Comparison of ENCODE assay signal across 10 cellular contexts in genomic region chr16:89476811-89477261, GRCh38. TPM values are rescaled to one million over a fixed set of nuclear protein-coding genes. Genes with fewer than 3 reads are reported as not detected.
DNase-seq lines count a peak whose midpoint lies in the region; ATAC-seq lines count a peak whose summit lies in the region.
"Had no signal": no experiment of that assay in that cellular context is flagged by ENCODE, and none has a peak within 500 bp of the region (broad histone marks: within the 10 kb centered on the region; RNA-seq: fewer than 3 reads in every experiment).

No MANE protein-coding gene starts in this region.

- no peak for DNase-seq in activated CD4-positive, alpha-beta T cell treated with anti-CD3 and anti-CD28 coated beads, Interleukin-2, amount 10 ng/mL, durations not matched to agents 7 days and 5 days
- no peak for DNase-seq in activated CD4-positive, alpha-beta T cell treated with anti-CD3 and anti-CD28 coated beads, Interleukin-2, amount 50 U/mL, for 1 hour
- DNase-seq in activated T-helper 1 cell treated with anti-CD3 and anti-CD28 coated beads, Interleukin-12 subunit alpha, Interleukin-12 subunit beta, Interleukin-2, Interleukin-4 antibody, amounts not matched to agents 30 ng/mL and 10 ng/mL and 1 ng/mL, durations not matched to agents 14 hours and 24 hours and 36 hours (ENCODE audit: low spot score), result no peak
- DNase-seq in stimulated activated effector memory CD8-positive, alpha-beta T cell treated with anti-CD3 and anti-CD28 coated beads, Interleukin-12 subunit alpha, Interleukin-12 subunit beta, amount 100 ng/mL, for 72 hours (ENCODE audit: low spot score in 2 of 2), result no peak
- no peak for DNase-seq in OCI-M2 (lab: John Stamatoyannopoulos, UW; ENCODE audit: unreplicated experiment)
- no peak for DNase-seq in neuronal stem cell (ENCODE audit: low spot score)
- DNase-seq in NCI-H146 (lab: John Stamatoyannopoulos, UW), result no peak
- DNase-seq: erythroblast had no signal

- no CpG with 5 or more reads among the region's 10 CpGs for WGBS in neuronal stem cell (ENCODE audit: extremely low coverage in 2 of 2, insufficient read length in 2 of 2, insufficient replicate concordance in 1 of 2), 2 donors

- no peak overlapping the region for H2BK15ac ChIP-seq in neuronal stem cell (ENCODE audit: low read length)

- H3K27ac Mint-ChIP-seq in activated CD4-positive, alpha-beta T cell treated with anti-CD3 and anti-CD28 coated beads, Interleukin-2, amount 10 ng/mL, durations not matched to agents 7 days and 5 days, result peak overlapping the region; percentile 64
- H3K27ac Mint-ChIP-seq in activated T-helper 1 cell treated with anti-CD3 and anti-CD28 coated beads, Interleukin-12 subunit alpha, Interleukin-12 subunit beta, Interleukin-2, Interleukin-4 antibody, amounts not matched to agents 30 ng/mL and 10 ng/mL and 1 ng/mL, durations not matched to agents 14 hours and 24 hours and 36 hours, result peak overlapping the region; percentile 32
- peak overlapping the region; percentile 17 for H3K27ac Mint-ChIP-seq in stimulated activated effector memory CD8-positive, alpha-beta T cell treated with anti-CD3 and anti-CD28 coated beads, Interleukin-12 subunit alpha, Interleukin-12 subunit beta, amount 100 ng/mL, for 72 hours

- H3K4me3 ChIP-seq in neuronal stem cell (ENCODE audit: low read length in 2 of 2), result no peak overlapping the region

- no peak overlapping the region for H2BK5ac ChIP-seq in neuronal stem cell (ENCODE audit: low read length)

- no peak overlapping the region for H2AFZ ChIP-seq in neuronal stem cell (ENCODE audit: low read length)

- H2BK120ac ChIP-seq in neuronal stem cell (ENCODE audit: low read depth, low read length), result no peak overlapping the region

- no peak overlapping the region for H3K27ac ChIP-seq in neuronal stem cell (replicated peaks; ENCODE audit: low read length)
- H3K27ac ChIP-seq: HL-60 had no signal

- CTCF ChIA-PET in activated CD4-positive, alpha-beta T cell treated with anti-CD3 and anti-CD28 coated beads, Interleukin-2, amount 10 ng/mL, durations not matched to agents 7 days and 5 days (lab: Charles Lee), result interaction anchor here (1.2 kb wide), 1 partner anchor 12 kb away, joined by 3 read pairs; no protein-coding TSS in a partner anchor

- peaks cover 88% of the 10 kb centered on the region for H3K4me1 Mint-ChIP-seq in activated CD4-positive, alpha-beta T cell treated with anti-CD3 and anti-CD28 coated beads, Interleukin-2, amount 10 ng/mL, durations not matched to agents 7 days and 5 days
- peaks cover 83% of the 10 kb centered on the region for H3K4me1 Mint-ChIP-seq in activated T-helper 1 cell treated with anti-CD3 and anti-CD28 coated beads, Interleukin-12 subunit alpha, Interleukin-12 subunit beta, Interleukin-2, Interleukin-4 antibody, amounts not matched to agents 30 ng/mL and 10 ng/mL and 1 ng/mL, durations not matched to agents 14 hours and 24 hours and 36 hours (ENCODE audit: low read depth)
- peaks cover 87% of the 10 kb centered on the region for H3K4me1 Mint-ChIP-seq in stimulated activated effector memory CD8-positive, alpha-beta T cell treated with anti-CD3 and anti-CD28 coated beads, Interleukin-12 subunit alpha, Interleukin-12 subunit beta, amount 100 ng/mL, for 72 hours

- peaks cover 18% of the 10 kb centered on the region for H3K79me1 ChIP-seq in neuronal stem cell (ENCODE audit: low read depth, low read length)

- no peaks in the 10 kb centered on the region for H3K27me3 ChIP-seq in neuronal stem cell (ENCODE audit: control insufficient read depth in 3 of 3, insufficient read depth in 3 of 3, low read depth in 1 of 3, low read length in 3 of 3)

- no peak overlapping the region for H4K91ac ChIP-seq in neuronal stem cell (ENCODE audit: low read depth, low read length, poor library complexity)

- peaks cover 41% of the 10 kb centered on the region for H3K36me3 Mint-ChIP-seq in activated CD4-positive, alpha-beta T cell treated with anti-CD3 and anti-CD28 coated beads, Interleukin-2, amount 10 ng/mL, durations not matched to agents 7 days and 5 days (ENCODE audit: low read depth)
- peaks cover 16% of the 10 kb centered on the region for H3K36me3 Mint-ChIP-seq in activated T-helper 1 cell treated with anti-CD3 and anti-CD28 coated beads, Interleukin-12 subunit alpha, Interleukin-12 subunit beta, Interleukin-2, Interleukin-4 antibody, amounts not matched to agents 30 ng/mL and 10 ng/mL and 1 ng/mL, durations not matched to agents 14 hours and 24 hours and 36 hours (ENCODE audit: low read depth)
- H3K36me3 Mint-ChIP-seq in stimulated activated effector memory CD8-positive, alpha-beta T cell treated with anti-CD3 and anti-CD28 coated beads, Interleukin-12 subunit alpha, Interleukin-12 subunit beta, amount 100 ng/mL, for 72 hours, result peaks cover 36% of the 10 kb centered on the region

- H4K8ac ChIP-seq in neuronal stem cell (ENCODE audit: low read depth, low read length), result no peak overlapping the region

- peaks cover 7 to 18% of the 10 kb centered on the region in 2 donors for H3K4me1 ChIP-seq in neuronal stem cell (ENCODE audit: control insufficient read depth in 2 of 2, insufficient read depth in 1 of 2, low read depth in 1 of 2, low read length in 2 of 2)

- peak; percentile 48 for ATAC-seq in HG03280 (IDR thresholded peaks at IDR 0.05; ENCODE audit: unreplicated experiment)
- peak; percentile 61 for ATAC-seq in stimulated activated effector memory CD8-positive, alpha-beta T cell treated with anti-CD3 and anti-CD28 coated beads, Interleukin-12 subunit alpha, Interleukin-12 subunit beta, amount 100 ng/mL, for 72 hours

- no peak overlapping the region for H3K18ac ChIP-seq in neuronal stem cell (ENCODE audit: low read length)

- H3K14ac ChIP-seq in neuronal stem cell (ENCODE audit: low read length), result no peak overlapping the region

- no peak overlapping the region for H3K4me2 ChIP-seq in neuronal stem cell (ENCODE audit: insufficient read depth, low read length, poor library complexity, severe bottlenecking)

- peaks cover 3 to 24% of the 10 kb centered on the region in 2 donors for H3K36me3 ChIP-seq in neuronal stem cell (replicated peaks in 1 of 2; ENCODE audit: control insufficient read depth in 2 of 2, insufficient read depth in 2 of 2, low read length in 2 of 2)

- no peak overlapping the region for H2BK12ac ChIP-seq in neuronal stem cell (ENCODE audit: low read length)

- H3K27me3 Mint-ChIP-seq in activated CD4-positive, alpha-beta T cell treated with anti-CD3 and anti-CD28 coated beads, Interleukin-2, amount 10 ng/mL, durations not matched to agents 7 days and 5 days, result no peaks in the 10 kb centered on the region
- no peaks in the 10 kb centered on the region for H3K27me3 Mint-ChIP-seq in activated T-helper 1 cell treated with anti-CD3 and anti-CD28 coated beads, Interleukin-12 subunit alpha, Interleukin-12 subunit beta, Interleukin-2, Interleukin-4 antibody, amounts not matched to agents 30 ng/mL and 10 ng/mL and 1 ng/mL, durations not matched to agents 14 hours and 24 hours and 36 hours (ENCODE audit: insufficient read depth)

- intact Hi-C loops in activated T-helper 1 cell treated with anti-CD3 and anti-CD28 coated beads, Interleukin-12 subunit alpha, Interleukin-12 subunit beta, Interleukin-2, Interleukin-4 antibody, amounts not matched to agents 30 ng/mL and 10 ng/mL and 1 ng/mL, durations not matched to agents 14 hours and 24 hours and 36 hours (cut with micrococcal nuclease), result loop anchor here (1.0 kb wide), 1 partner anchor 8 kb away; no protein-coding TSS in a partner anchor

- H3K9ac ChIP-seq in neuronal stem cell (ENCODE audit: low read depth, low read length, poor library complexity), result no peak overlapping the region

- peak overlapping the region; percentile 15 for H3K4me3 Mint-ChIP-seq in activated CD4-positive, alpha-beta T cell treated with anti-CD3 and anti-CD28 coated beads, Interleukin-2, amount 10 ng/mL, durations not matched to agents 7 days and 5 days
- peak overlapping the region; percentile 3 for H3K4me3 Mint-ChIP-seq in activated T-helper 1 cell treated with anti-CD3 and anti-CD28 coated beads, Interleukin-12 subunit alpha, Interleukin-12 subunit beta, Interleukin-2, Interleukin-4 antibody, amounts not matched to agents 30 ng/mL and 10 ng/mL and 1 ng/mL, durations not matched to agents 14 hours and 24 hours and 36 hours
- H3K4me3 Mint-ChIP-seq in stimulated activated effector memory CD8-positive, alpha-beta T cell treated with anti-CD3 and anti-CD28 coated beads, Interleukin-12 subunit alpha, Interleukin-12 subunit beta, amount 100 ng/mL, for 72 hours, result peak overlapping the region; percentile 9

- POLR2A ChIA-PET in activated CD4-positive, alpha-beta T cell treated with anti-CD3 and anti-CD28 coated beads, Interleukin-2, amount 10 ng/mL, durations not matched to agents 7 days and 5 days (lab: Charles Lee), result no interaction called here

- H3K9me3 ChIP-seq in neuronal stem cell (replicated peaks in 1 of 2; ENCODE audit: control insufficient read depth in 2 of 2, insufficient read depth in 1 of 2, low read depth in 1 of 2, low read length in 2 of 2), result no peaks in the 10 kb centered on the region

- no peak overlapping the region for H3K4ac ChIP-seq in neuronal stem cell (ENCODE audit: low read length)

- no peak overlapping the region for H3K23ac ChIP-seq in neuronal stem cell (ENCODE audit: low read depth, low read length, poor library complexity)

- peaks cover 5% of the 10 kb centered on the region for H3K9me3 Mint-ChIP-seq in activated CD4-positive, alpha-beta T cell treated with anti-CD3 and anti-CD28 coated beads, Interleukin-2, amount 10 ng/mL, durations not matched to agents 7 days and 5 days
- H3K9me3 Mint-ChIP-seq in activated T-helper 1 cell treated with anti-CD3 and anti-CD28 coated beads, Interleukin-12 subunit alpha, Interleukin-12 subunit beta, Interleukin-2, Interleukin-4 antibody, amounts not matched to agents 30 ng/mL and 10 ng/mL and 1 ng/mL, durations not matched to agents 14 hours and 24 hours and 36 hours, result no peaks in the 10 kb centered on the region
- no peaks in the 10 kb centered on the region for H3K9me3 Mint-ChIP-seq in stimulated activated effector memory CD8-positive, alpha-beta T cell treated with anti-CD3 and anti-CD28 coated beads, Interleukin-12 subunit alpha, Interleukin-12 subunit beta, amount 100 ng/mL, for 72 hours

- no peak overlapping the region for H2AK5ac ChIP-seq in neuronal stem cell (ENCODE audit: low read depth, low read length)

RNA-seq across cellular contexts. Expression of gene ANKRD11, which starts 13.5 kb away (rescaled TPM):
- total RNA-seq in activated CD4-positive, alpha-beta T cell treated with anti-CD3 and anti-CD28 coated beads, Interleukin-2, amount 10 ng/mL, durations not matched to agents 7 days and 5 days, result 100 to 1,000 TPM; 158 to 178 TPM
- total RNA-seq in activated T-helper 1 cell treated with anti-CD3 and anti-CD28 coated beads, Interleukin-12 subunit alpha, Interleukin-12 subunit beta, Interleukin-2, Interleukin-4 antibody, amounts not matched to agents 30 ng/mL and 10 ng/mL and 1 ng/mL, durations not matched to agents 14 hours and 24 hours and 36 hours, result 176 and 179 TPM in 2 replicates
- 65.4 TPM for polyA plus RNA-seq in neuronal stem cell (2013, experiment 1 of 2)
- 69.8 TPM for polyA plus RNA-seq in neuronal stem cell (2013, experiment 2 of 2)

RNA-seq across cellular contexts. Expression of gene SPG7, which starts 31.4 kb away (rescaled TPM):
- total RNA-seq in activated CD4-positive, alpha-beta T cell treated with anti-CD3 and anti-CD28 coated beads, Interleukin-2, amount 10 ng/mL, durations not matched to agents 7 days and 5 days, result 100 to 1,000 TPM in 1 of 2 experiments, 10 to 100 TPM in 1; 88.3 to 101 TPM
- 106 and 112 TPM in 2 replicates for total RNA-seq in activated T-helper 1 cell treated with anti-CD3 and anti-CD28 coated beads, Interleukin-12 subunit alpha, Interleukin-12 subunit beta, Interleukin-2, Interleukin-4 antibody, amounts not matched to agents 30 ng/mL and 10 ng/mL and 1 ng/mL, durations not matched to agents 14 hours and 24 hours and 36 hours
- 43.4 TPM for polyA plus RNA-seq in neuronal stem cell (2013, experiment 1 of 2)
- 47.1 TPM for polyA plus RNA-seq in neuronal stem cell (2013, experiment 2 of 2)
